In the genomic region with DNA sequence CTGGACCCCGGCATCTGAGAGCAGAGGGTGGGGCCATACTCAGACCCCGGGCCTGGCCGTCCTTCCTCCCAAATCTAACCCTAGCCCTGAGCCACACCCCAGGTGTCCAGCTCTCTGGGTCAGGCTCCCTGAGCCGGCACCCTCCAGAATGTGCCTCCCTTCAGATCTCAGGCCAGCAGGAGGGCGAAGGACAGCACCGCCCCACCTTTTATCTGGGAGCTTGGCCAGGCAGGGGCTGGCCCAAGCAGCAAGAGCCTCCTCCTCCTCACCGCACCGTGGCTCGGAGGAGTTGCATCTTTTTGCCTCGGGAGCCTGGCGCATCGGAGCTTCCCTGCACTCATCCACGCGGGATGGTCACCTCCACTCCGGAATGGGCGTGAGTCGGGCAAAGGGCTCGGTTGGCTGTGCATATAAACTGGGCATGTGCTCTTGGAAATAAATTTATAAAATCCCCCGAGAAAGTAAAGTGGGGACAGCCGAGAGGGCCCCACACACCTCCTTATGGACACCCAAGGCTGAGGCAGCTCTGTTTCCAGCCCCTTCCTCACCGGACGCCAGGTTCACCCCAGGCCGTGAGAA, we compare ENCODE assay signal across 19 cellular contexts.
DNase-seq lines count a peak whose midpoint lies in the region; ATAC-seq, FAIRE-seq and TF ChIP-seq lines count a peak whose summit lies in the region.
"Had no signal": no experiment of that assay in that cellular context is flagged by ENCODE, and none has a peak within 500 bp of the region (broad histone marks: within the 10 kb centered on the region; RNA-seq: fewer than 3 reads in every experiment).

No MANE protein-coding gene starts in this region.

- H3K4me1 Mint-ChIP-seq in activated naive CD8-positive, alpha-beta T cell treated with anti-CD3 and anti-CD28 coated beads, Interleukin-2, amount 10 ng/mL, durations not matched to agents 7 days and 5 days, result no peaks in the 10 kb centered on the region
- H3K4me1 Mint-ChIP-seq in activated naive CD8-positive, alpha-beta T cell treated with anti-CD3 and anti-CD28 coated beads, Interleukin-2, amount 50 U/mL, for 24 hours, result no peaks in the 10 kb centered on the region
- H3K4me1 Mint-ChIP-seq: activated T-helper 17 cell treated with anti-CD3 and anti-CD28 coated beads, Interleukin-2, amount 50 U/mL, for 72 hours had no signal

- no peak overlapping the region for H3K4me3 ChIP-seq in H1 (ENCODE audit: extremely low read depth in 1 of 4, insufficient read depth in 2 of 4, low read depth in 3 of 4, low read length in 4 of 4)
- H3K4me3 ChIP-seq in mesodermal cell (ENCODE audit: extremely low read depth, insufficient read depth, low read length, poor library complexity, severe bottlenecking), result no peak overlapping the region
- H3K4me3 ChIP-seq: ascending aorta, esophagus muscularis mucosa, MG63, psoas muscle had no signal

- no peaks in the 10 kb centered on the region for H3K79me2 ChIP-seq in H1 (ENCODE audit: control insufficient read depth in 1 of 2, insufficient read depth in 2 of 2, low read length in 2 of 2)

- no peaks in the 10 kb centered on the region for H3K9me3 Mint-ChIP-seq in activated naive CD8-positive, alpha-beta T cell treated with anti-CD3 and anti-CD28 coated beads, Interleukin-2, amount 10 ng/mL, durations not matched to agents 7 days and 5 days
- no peaks in the 10 kb centered on the region for H3K9me3 Mint-ChIP-seq in activated naive CD8-positive, alpha-beta T cell treated with anti-CD3 and anti-CD28 coated beads, Interleukin-2, amount 50 U/mL, for 24 hours
- H3K9me3 Mint-ChIP-seq: activated CD8-positive, alpha-beta T cell treated with anti-CD3 and anti-CD28 coated beads for 36 hours; activated T-helper 17 cell treated with anti-CD3 and anti-CD28 coated beads, Interleukin-2, amount 50 U/mL, for 72 hours had no signal

- POLR2A ChIA-PET in activated naive CD8-positive, alpha-beta T cell treated with anti-CD3 and anti-CD28 coated beads, Interleukin-2, amount 10 ng/mL, durations not matched to agents 7 days and 5 days (lab: Charles Lee), result no interaction called here
- POLR2A ChIA-PET in H1 (lab: Charles Lee; ENCODE audit: partially characterized antibody), result interaction anchor here (1.6 kb wide), 1 partner anchor 18 kb away, joined by 3 read pairs; no protein-coding TSS in a partner anchor

- H2BK5ac ChIP-seq in H1 (ENCODE audit: low read depth, low read length), result no peak overlapping the region

- no peak overlapping the region for H4K91ac ChIP-seq in H1 (replicated peaks; ENCODE audit: insufficient read length, low read length)

- no peak overlapping the region for H3K23ac ChIP-seq in H1 (ENCODE audit: insufficient read length)

- no peaks in the 10 kb centered on the region for H3K27me3 Mint-ChIP-seq in activated naive CD8-positive, alpha-beta T cell treated with anti-CD3 and anti-CD28 coated beads, Interleukin-2, amount 10 ng/mL, durations not matched to agents 7 days and 5 days
- peaks cover 1% of the 10 kb centered on the region for H3K27me3 Mint-ChIP-seq in activated naive CD8-positive, alpha-beta T cell treated with anti-CD3 and anti-CD28 coated beads, Interleukin-2, amount 50 U/mL, for 24 hours
- H3K27me3 Mint-ChIP-seq: activated CD8-positive, alpha-beta T cell treated with anti-CD3 and anti-CD28 coated beads for 36 hours; activated T-helper 17 cell treated with anti-CD3 and anti-CD28 coated beads, Interleukin-2, amount 50 U/mL, for 72 hours had no signal

- TF ChIP-seq POLR2A in H1 (IDR thresholded peaks at IDR 0.05; ENCODE audit: control extremely low read depth in 1 of 2, low read depth in 2 of 2, low read length in 2 of 2), result no peak

- no peaks in the 10 kb centered on the region for H4K20me1 ChIP-seq in H1 (replicated peaks in 1 of 2; ENCODE audit: control insufficient read depth in 1 of 2, insufficient read depth in 2 of 2, low read length in 2 of 2)

- H3K4me2 ChIP-seq in H1 (ENCODE audit: insufficient read depth in 1 of 2, low read depth in 2 of 2, low read length in 2 of 2), result no peak overlapping the region

- H3K27ac ChIP-seq in H1 (ENCODE audit: low read depth, low read length) (no peak overlapping the region), mesodermal cell (ENCODE audit: low read depth, low read length, severe bottlenecking) (peak overlapping the region; percentile 81)
- H3K27ac ChIP-seq: ascending aorta, esophagus muscularis mucosa, psoas muscle had no signal

- peak; percentile 8 for DNase-seq in activated naive CD8-positive, alpha-beta T cell treated with anti-CD3 and anti-CD28 coated beads, Interleukin-2, amount 10 ng/mL, durations not matched to agents 7 days and 5 days
- DNase-seq in activated naive CD8-positive, alpha-beta T cell treated with anti-CD3 and anti-CD28 coated beads, Interleukin-2, amount 50 U/mL, for 24 hours, result no peak
- peak in 1 of 2 experiments; percentile 43 for DNase-seq in H1 (ENCODE audit: low read depth in 1 of 2, low spot score in 2 of 2)
- no peak for DNase-seq in urothelium cell line (ENCODE audit: low spot score)
- DNase-seq in activated T-cell treated with anti-CD3 and anti-CD28 coated beads for 4 hours, result no peak
- no peak for DNase-seq in activated naive CD4-positive, alpha-beta T cell treated with anti-CD3 and anti-CD28 coated beads, Interleukin-2, amount 50 U/mL, for 16 hours
- DNase-seq: activated CD8-positive, alpha-beta T cell treated with anti-CD3 and anti-CD28 coated beads for 36 hours; DMS53; NCI-H2081 treated with DMSO at 0.1 percent for 48 hours; NCI-H524 treated with DMSO at 0.1 percent for 48 hours; OCI-M1; stimulated activated CD4-positive, alpha-beta T cell treated with anti-CD3 and anti-CD28 coated beads, Interleukin-1b, Interleukin-23, amount 100 ng/mL, for 48 hours had no signal

- H2BK12ac ChIP-seq in H1 (ENCODE audit: low read depth, low read length), result 0 out of 2 replicates have a peak overlapping the region, but pooled peaks have one; percentile 14

- H4K8ac ChIP-seq in H1 (ENCODE audit: extremely low read depth, insufficient read depth, low read length), result peak overlapping the region; percentile 45

- no peak for TF ChIP-seq EP300 in H1 (IDR thresholded peaks at IDR 0.05; ENCODE audit: borderline replicate concordance in 1 of 2, low read depth in 2 of 2, low read length in 2 of 2)

- H3K27ac Mint-ChIP-seq in activated naive CD8-positive, alpha-beta T cell treated with anti-CD3 and anti-CD28 coated beads, Interleukin-2, amount 10 ng/mL, durations not matched to agents 7 days and 5 days, result no peak overlapping the region
- H3K27ac Mint-ChIP-seq in activated naive CD8-positive, alpha-beta T cell treated with anti-CD3 and anti-CD28 coated beads, Interleukin-2, amount 50 U/mL, for 24 hours, result no peak overlapping the region
- H3K27ac Mint-ChIP-seq: activated CD8-positive, alpha-beta T cell treated with anti-CD3 and anti-CD28 coated beads for 36 hours; activated T-helper 17 cell treated with anti-CD3 and anti-CD28 coated beads, Interleukin-2, amount 50 U/mL, for 72 hours had no signal

- H3K23me2 ChIP-seq in H1 (ENCODE audit: low read depth, low read length), result no peaks in the 10 kb centered on the region

- no peak overlapping the region for H2BK120ac ChIP-seq in H1 (replicated peaks; ENCODE audit: low read depth, low read length)

- CTCF ChIA-PET in H1 (lab: Charles Lee; ENCODE audit: partially characterized antibody), result interaction anchor here (2.1 kb wide), 1 partner anchor 230 kb away, joined by 5 read pairs; no protein-coding TSS in a partner anchor

- H2BK20ac ChIP-seq in H1 (ENCODE audit: low read length), result no peak overlapping the region

- no peak for FAIRE-seq in H1 (lab: Jason Lieb, UNC)
- peak; percentile 62 for FAIRE-seq in urothelium cell line (lab: Jason Lieb, UNC)

- no peak for ATAC-seq in activated naive CD8-positive, alpha-beta T cell treated with anti-CD3 and anti-CD28 coated beads, Interleukin-2, amount 10 ng/mL, durations not matched to agents 7 days and 5 days (ENCODE audit: low read depth)
- no peak for ATAC-seq in activated naive CD8-positive, alpha-beta T cell treated with anti-CD3 and anti-CD28 coated beads, Interleukin-2, amount 50 U/mL, for 24 hours
- ATAC-seq in HG03159 (IDR thresholded peaks at IDR 0.05; ENCODE audit: unreplicated experiment), result no peak
- ATAC-seq: activated CD8-positive, alpha-beta T cell treated with anti-CD3 and anti-CD28 coated beads for 36 hours; activated T-helper 17 cell treated with anti-CD3 and anti-CD28 coated beads, Interleukin-2, amount 50 U/mL, for 72 hours had no signal

- H3K4me3 Mint-ChIP-seq in activated naive CD8-positive, alpha-beta T cell treated with anti-CD3 and anti-CD28 coated beads, Interleukin-2, amount 10 ng/mL, durations not matched to agents 7 days and 5 days, result no peak overlapping the region
- H3K4me3 Mint-ChIP-seq in activated naive CD8-positive, alpha-beta T cell treated with anti-CD3 and anti-CD28 coated beads, Interleukin-2, amount 50 U/mL, for 24 hours, result no peak overlapping the region
- H3K4me3 Mint-ChIP-seq: activated CD8-positive, alpha-beta T cell treated with anti-CD3 and anti-CD28 coated beads for 36 hours; activated T-helper 17 cell treated with anti-CD3 and anti-CD28 coated beads, Interleukin-2, amount 50 U/mL, for 72 hours had no signal

- H3K36me3 ChIP-seq in H1 (ENCODE audit: control insufficient read depth in 2 of 4, insufficient read depth in 4 of 4, low read length in 3 of 4) (no peaks in the 10 kb centered on the region), mesodermal cell (ENCODE audit: control insufficient read depth, insufficient read depth, low read length) (no peaks in the 10 kb centered on the region)
- H3K36me3 ChIP-seq: ascending aorta, esophagus muscularis mucosa, MG63 had no signal

- no peak overlapping the region; the same call in 1 of the 2 replicates for H3K18ac ChIP-seq in H1 (ENCODE audit: extremely low read depth, low read length)

- no peak overlapping the region for H3K9ac ChIP-seq in H1 (replicated peaks in 1 of 4; ENCODE audit: extremely low read depth in 1 of 4, low read depth in 3 of 4, low read length in 3 of 4)

- no peak for TF ChIP-seq CTCF in H1 (IDR thresholded peaks at IDR 0.05; ENCODE audit: control extremely low read depth in 1 of 3, insufficient read depth in 1 of 3, low read depth in 1 of 3, low read length in 3 of 3)

- H3K4ac ChIP-seq in H1 (replicated peaks; ENCODE audit: insufficient read length, low read depth, low read length), result peak overlapping the region; percentile 85

- H2AFZ ChIP-seq in H1 (ENCODE audit: low read length), result no peak overlapping the region

- peaks cover 0 to 5% of the 10 kb centered on the region in 2 experiments; a peak in 1 of 4 replicates for H3K9me3 ChIP-seq in H1 (ENCODE audit: insufficient read depth in 2 of 2, low read depth in 1 of 2, low read length in 1 of 2)
- no peaks in the 10 kb centered on the region for H3K9me3 ChIP-seq in mesodermal cell (ENCODE audit: control insufficient read depth, low read length)
- H3K9me3 ChIP-seq: ascending aorta, esophagus muscularis mucosa, MG63, psoas muscle had no signal

- peaks cover 0 to 2% (median 0%) of the 10 kb centered on the region in 4 experiments; a peak in 1 of 7 replicates for H3K27me3 ChIP-seq in H1 (replicated peaks in 1 of 4; ENCODE audit: control insufficient read depth in 3 of 4, extremely low read depth in 1 of 4, insufficient read depth in 3 of 4, low read length in 3 of 4)
- H3K27me3 ChIP-seq: ascending aorta, MG63 had no signal

- H3K4me1 ChIP-seq in H1 (replicated peaks in 1 of 4; ENCODE audit: control insufficient read depth in 3 of 4, insufficient read depth in 4 of 4, low read length in 3 of 4), result peaks cover 0 to 14% (median 0%) of the 10 kb centered on the region in 4 experiments; a peak in 3 of 7 replicates
- peaks cover 13% of the 10 kb centered on the region for H3K4me1 ChIP-seq in mesodermal cell (ENCODE audit: control insufficient read depth, insufficient read depth, low read length, poor library complexity, severe bottlenecking)
- H3K4me1 ChIP-seq: ascending aorta, psoas muscle had no signal

- no peaks in the 10 kb centered on the region; the same call in none of the 2 replicates for H3K79me1 ChIP-seq in H1 (ENCODE audit: low read depth, low read length)

- H3K56ac ChIP-seq in H1 (replicated peaks; ENCODE audit: insufficient read length, low read depth, low read length), result no peak overlapping the region

- no peak overlapping the region for H2BK15ac ChIP-seq in H1 (ENCODE audit: low read length)

- no peak overlapping the region for H2AK5ac ChIP-seq in H1 (ENCODE audit: low read depth, low read length)

- 91% methylated on average over 23 of the region's 23 CpGs; no CpG with 5 or more reads in 1 of the 2 experiments for WGBS in H1 (ENCODE audit: extremely low coverage in 1 of 2, insufficient coverage in 1 of 2, insufficient read length in 1 of 2, insufficient replicate concordance in 2 of 2, low coverage in 1 of 2, low lambda C conversion rate in 2 of 2, missing lambda C conversion rate in 1 of 2), 2 experiments
- WGBS in mesodermal cell (ENCODE audit: insufficient coverage in 2 of 2), 2 experiments, result 83 to 86% methylated on average over 23 of the region's 23 CpGs

- H3K14ac ChIP-seq in H1 (ENCODE audit: insufficient read length), result no peak overlapping the region

- H4K5ac ChIP-seq in H1 (ENCODE audit: insufficient read length, low read depth, low read length), result no peak overlapping the region

- no peak for TF ChIP-seq RAD21 in H1 (IDR thresholded peaks at IDR 0.05 in 1 of 2, conservative IDR thresholded peaks at IDR 0.05 in 1 of 2; ENCODE audit: low read depth in 2 of 2, low read length in 2 of 2)

- H3K36me3 Mint-ChIP-seq in activated naive CD8-positive, alpha-beta T cell treated with anti-CD3 and anti-CD28 coated beads, Interleukin-2, amount 10 ng/mL, durations not matched to agents 7 days and 5 days, result no peaks in the 10 kb centered on the region
- H3K36me3 Mint-ChIP-seq in activated naive CD8-positive, alpha-beta T cell treated with anti-CD3 and anti-CD28 coated beads, Interleukin-2, amount 50 U/mL, for 24 hours (ENCODE audit: low read depth), result no peaks in the 10 kb centered on the region
